ENCODE assay signal across 9 cellular contexts in the genomic region with DNA sequence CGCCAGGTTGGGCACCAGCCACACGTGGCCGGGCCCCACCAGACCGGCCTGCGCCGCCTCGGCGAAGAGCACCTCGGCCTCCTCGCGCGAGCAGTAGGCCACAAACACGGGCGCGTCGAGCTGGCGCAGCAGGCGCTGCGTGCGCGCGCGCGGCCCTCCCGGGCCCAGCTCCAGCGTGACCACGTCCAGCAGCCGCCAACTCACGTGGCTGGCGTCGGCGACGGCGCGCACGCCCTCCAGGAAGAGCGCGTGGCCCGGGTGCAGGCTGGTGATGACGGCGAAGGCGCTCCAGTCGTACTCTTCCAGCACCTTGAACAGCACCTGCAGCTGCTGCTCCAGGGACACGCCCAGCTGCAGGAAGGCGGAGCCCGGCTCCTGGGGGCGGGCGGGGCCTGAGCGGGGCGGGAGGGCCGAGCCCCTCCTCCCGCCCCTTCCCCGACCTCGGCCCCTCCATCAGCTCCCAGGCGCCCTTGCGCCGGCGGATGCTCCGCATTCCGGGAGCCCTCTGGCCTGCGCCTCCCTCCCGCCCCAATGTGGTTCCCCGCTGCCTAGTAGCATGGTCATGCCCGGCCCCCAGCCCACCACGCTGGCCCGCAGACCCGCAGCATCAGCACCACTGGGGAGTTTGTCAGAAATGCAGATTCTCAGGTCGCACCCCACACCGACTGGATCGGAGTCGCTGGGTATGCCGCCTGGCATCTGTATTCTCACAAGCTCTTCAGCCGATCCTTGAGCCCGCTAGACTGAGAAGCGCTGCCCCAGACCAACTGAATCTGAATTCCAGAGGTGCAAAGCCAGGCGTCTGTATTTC. TPM values are rescaled to one million over a fixed set of nuclear protein-coding genes. Genes with fewer than 3 reads are reported as not detected.
DNase-seq lines count a peak whose midpoint lies in the region; ATAC-seq and TF ChIP-seq lines count a peak whose summit lies in the region.
"Had no signal": no experiment of that assay in that cellular context is flagged by ENCODE, and none has a peak within 500 bp of the region (broad histone marks: within the 10 kb centered on the region; RNA-seq: fewer than 3 reads in every experiment).

No MANE protein-coding gene starts in this region.

- H3K36me3 ChIP-seq in left ventricle myocardium inferior, result no peaks in the 10 kb centered on the region

- peaks cover 76% of the 10 kb centered on the region for H3K27me3 ChIP-seq in left ventricle myocardium inferior (ENCODE audit: low read depth)

- H3K27ac ChIP-seq in left ventricle myocardium inferior (replicated peaks), result no peak overlapping the region

- no peak for ATAC-seq in Right ventricle myocardium superior (ENCODE audit: poor library complexity)
- no peak for ATAC-seq in HG02970 (IDR thresholded peaks at IDR 0.05; ENCODE audit: low FRiP score, unreplicated experiment)
- no peak for ATAC-seq in GM19328 (IDR thresholded peaks at IDR 0.05; ENCODE audit: unreplicated experiment)

- DNase-seq in left ventricle myocardium inferior (no peak), Right ventricle myocardium superior (no peak), activated T-cell treated with anti-CD3 and anti-CD28 coated beads for 1 hour (ENCODE audit: low read depth) (peak; percentile 38), NCI-H345 treated with DMSO at 0.1 percent for 48 hours (lab: John Stamatoyannopoulos, UW; ENCODE audit: unreplicated experiment) (no peak)
- peak; percentile 23 to 44 for DNase-seq in stimulated activated CD8-positive, alpha-beta memory T cell treated with anti-CD3 and anti-CD28 coated beads, Interleukin-15, amount 100 ng/mL, for 48 hours (ENCODE audit: low read depth in 2 of 2)

- peaks cover 11% of the 10 kb centered on the region for H3K4me1 ChIP-seq in left ventricle myocardium inferior

- no peak for TF ChIP-seq CTCF in left ventricle myocardium inferior (IDR thresholded peaks at IDR 0.05; ENCODE audit: borderline replicate concordance)

- H3K9me3 ChIP-seq in left ventricle myocardium inferior (replicated peaks), result no peaks in the 10 kb centered on the region
- H3K9me3 ChIP-seq in iPS-18c (ENCODE audit: control insufficient read depth, insufficient read depth, low read length), result peaks cover 6% of the 10 kb centered on the region

- H3K4me3 ChIP-seq in left ventricle myocardium inferior (peak overlapping the region; percentile 21), iPS-18c (ENCODE audit: insufficient read depth, low read depth, low read length) (peak overlapping the region; percentile 59)

- intact Hi-C loops in left ventricle myocardium inferior (cut with micrococcal nuclease) (no loop called here), Right ventricle myocardium superior (cut with DNase I) (no loop called here)

RNA-seq across cellular contexts. Expression of a gene that starts 7.2 kb away (rescaled TPM):
- 0.52 TPM for total RNA-seq in left ventricle myocardium inferior
- total RNA-seq in Right ventricle myocardium superior, result 0.65 TPM

RNA-seq across cellular contexts. Expression of a gene that starts 20.4 kb away (rescaled TPM):
- 5.7 TPM for total RNA-seq in left ventricle myocardium inferior
- 4.6 TPM for total RNA-seq in Right ventricle myocardium superior

RNA-seq across cellular contexts. Expression of a gene that starts 41.0 kb away (rescaled TPM):
- total RNA-seq in left ventricle myocardium inferior (not detected), Right ventricle myocardium superior (not detected)
- total RNA-seq: astrocyte had no signal

Comparison
In these comparisons a context has a peak if more than half of its experiments do, and no peak if none do; other contexts are left out.
1. DNase-seq: peak in activated T-cell treated with anti-CD3 and anti-CD28 coated beads for 1 hour (single experiment) and stimulated activated CD8-positive, alpha-beta memory T cell treated with anti-CD3 and anti-CD28 coated beads, Interleukin-15, amount 100 ng/mL, for 48 hours (2 of 2); none in left ventricle myocardium inferior (single experiment), Right ventricle myocardium superior (single experiment) and NCI-H345 treated with DMSO at 0.1 percent for 48 hours (single experiment).